ENCODE assay signal across 10 cellular contexts in the genomic region with DNA sequence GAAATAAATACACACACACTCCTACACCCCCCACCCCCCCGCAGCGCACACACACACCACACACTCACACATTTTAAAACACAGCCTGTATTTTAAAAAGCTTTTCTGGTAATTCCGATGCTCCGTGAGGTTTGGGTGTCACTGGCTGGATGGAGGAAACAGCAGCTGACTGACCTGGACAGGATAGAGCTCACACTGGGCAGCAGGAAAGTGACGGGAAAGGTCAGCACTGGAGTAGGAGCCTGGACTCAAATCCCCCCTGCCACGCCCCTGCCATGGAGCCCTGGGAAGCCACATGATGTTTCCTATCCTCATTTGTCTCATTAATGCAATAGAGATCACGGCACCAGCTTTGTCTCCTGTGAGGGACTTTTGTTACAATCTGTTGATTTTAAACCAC. TPM values are rescaled to one million over a fixed set of nuclear protein-coding genes. Genes with fewer than 3 reads are reported as not detected.
"Had no signal": no experiment of that assay in that cellular context is flagged by ENCODE, and none has a peak within 500 bp of the region (broad histone marks: within the 10 kb centered on the region; RNA-seq: fewer than 3 reads in every experiment).

No MANE protein-coding gene starts in this region.

- H3K36me3 Mint-ChIP-seq: IgD-negative memory B cell had no signal

- H3K4me3 Mint-ChIP-seq: HFFc6, IgD-negative memory B cell had no signal

- H3K36me3 ChIP-seq: HAP-1 had no signal

- H3K4me3 ChIP-seq: GM23248, HAP-1 had no signal

- FAIRE-seq: H1, HepG2 had no signal

- H3K9ac ChIP-seq: GM23248 had no signal

- H3K27ac ChIP-seq: GM23248, HL-60 had no signal

- H2AFZ ChIP-seq: GM23248 had no signal

- H3K4me1 ChIP-seq: HAP-1 had no signal

- H3K9me3 ChIP-seq: HAP-1 had no signal

- ATAC-seq: HCT116, HepG2 had no signal

- H3K9me3 Mint-ChIP-seq: HFFc6 had no signal

- H3K4me1 Mint-ChIP-seq: IgD-negative memory B cell had no signal

- H3K27ac Mint-ChIP-seq: HFFc6, IgD-negative memory B cell had no signal

- DNase-seq: GM23248, H7, HFFc6, KBM-7 had no signal

RNA-seq across cellular contexts. Expression of gene STARD13, which starts 49.3 kb away (rescaled TPM):
- polyA plus RNA-seq: IgD-negative memory B cell had no signal
